In genomic region chr2:7057865-7058400, GRCh38 we compare ENCODE assay signal across 9 cellular contexts.
DNase-seq lines count a peak whose midpoint lies in the region; ATAC-seq and TF ChIP-seq lines count a peak whose summit lies in the region.
"Had no signal": no experiment of that assay in that cellular context is flagged by ENCODE, and none has a peak within 500 bp of the region (broad histone marks: within the 10 kb centered on the region; RNA-seq: fewer than 3 reads in every experiment).

No MANE protein-coding gene starts in this region.

- no peak overlapping the region for H2BK12ac ChIP-seq in mesenchymal stem cell (ENCODE audit: low read length in 2 of 2)

- ATAC-seq in DND-41 (ENCODE audit: insufficient read depth, low read depth), result peak; percentile 79
- ATAC-seq in GM21390 (IDR thresholded peaks at IDR 0.05; ENCODE audit: unreplicated experiment), result peak; percentile 63
- no peak for ATAC-seq in gastroesophageal sphincter

- H3K4me2 ChIP-seq in DND-41 (ENCODE audit: insufficient read depth, low read length), result peak overlapping the region; percentile 64
- H3K4me2 ChIP-seq in mesenchymal stem cell (ENCODE audit: low read length, poor library complexity, severe bottlenecking), result no peak overlapping the region

- intact Hi-C loops in activated CD4-positive, alpha-beta memory T cell treated with anti-CD3 and anti-CD28 coated beads for 36 hours (cut with micrococcal nuclease), result no loop called here

- no peaks in the 10 kb centered on the region for H3K27me3 Mint-ChIP-seq in activated CD4-positive, alpha-beta memory T cell treated with anti-CD3 and anti-CD28 coated beads for 36 hours

- WGBS in gastroesophageal sphincter (ENCODE audit: low coverage in 1 of 2), 2 donors, result 47 to 58% methylated on average over 3 to 4 of the region's 4 CpGs
- WGBS in mesenchymal stem cell, result 88% methylated on average over 4 of the region's 4 CpGs

- peaks cover 2% of the 10 kb centered on the region for H3K9me3 Mint-ChIP-seq in activated CD4-positive, alpha-beta memory T cell treated with anti-CD3 and anti-CD28 coated beads for 36 hours

- H2AFZ ChIP-seq in DND-41 (ENCODE audit: low read depth, low read length), result peak overlapping the region; percentile 61; the same call in 1 of the 2 replicates
- no peak overlapping the region for H2AFZ ChIP-seq in mesenchymal stem cell (ENCODE audit: low read depth, low read length)

- no peak overlapping the region for H3K4ac ChIP-seq in mesenchymal stem cell (ENCODE audit: low read depth in 1 of 2, low read length in 2 of 2)

- peaks cover 52% of the 10 kb centered on the region for H3K4me1 ChIP-seq in DND-41 (ENCODE audit: insufficient read depth, low read length)
- H3K4me1 ChIP-seq in gastroesophageal sphincter, result peaks cover 8 to 21% (median 10%) of the 10 kb centered on the region in 3 donors
- H3K4me1 ChIP-seq in mesenchymal stem cell (ENCODE audit: control insufficient read depth, insufficient read depth, low read depth, low read length), result no peaks in the 10 kb centered on the region

- no peak overlapping the region for H2BK5ac ChIP-seq in mesenchymal stem cell (ENCODE audit: low read depth, low read length, poor library complexity, severe bottlenecking)

- TF ChIP-seq CTCF in DND-41 (IDR thresholded peaks at IDR 0.05; ENCODE audit: borderline replicate concordance, extremely low read depth, low read length, poor library complexity, severe bottlenecking) (no peak), gastroesophageal sphincter (IDR thresholded peaks at IDR 0.05) (no peak)

- H3K4me3 Mint-ChIP-seq in activated CD4-positive, alpha-beta memory T cell treated with anti-CD3 and anti-CD28 coated beads for 36 hours, result no peak overlapping the region

- no peak for TF ChIP-seq POLR2A in gastroesophageal sphincter (IDR thresholded peaks at IDR 0.05)

- TF ChIP-seq EP300 in gastroesophageal sphincter (IDR thresholded peaks at IDR 0.05), result no peak

- no peaks in the 10 kb centered on the region for H3K79me2 ChIP-seq in DND-41 (ENCODE audit: insufficient read depth, low read length)

- H3K36me3 ChIP-seq in DND-41 (ENCODE audit: insufficient read depth, low read length) (peaks cover 13% of the 10 kb centered on the region), gastroesophageal sphincter (no peaks in the 10 kb centered on the region), mesenchymal stem cell (ENCODE audit: control insufficient read depth in 1 of 2, insufficient read depth in 2 of 2, low read depth in 1 of 2, low read length in 2 of 2) (no peaks in the 10 kb centered on the region)

- H3K27ac ChIP-seq in DND-41 (ENCODE audit: low read length) (peak overlapping the region; percentile 93), gastroesophageal sphincter (no peak overlapping the region), mesenchymal stem cell (ENCODE audit: low read length, poor library complexity, severe bottlenecking) (no peak overlapping the region)

- peak overlapping the region; percentile 46 for H3K27ac Mint-ChIP-seq in activated CD4-positive, alpha-beta memory T cell treated with anti-CD3 and anti-CD28 coated beads for 36 hours

- H2BK15ac ChIP-seq in mesenchymal stem cell (ENCODE audit: low read depth, poor library complexity, severe bottlenecking), result no peak overlapping the region

- H2BK120ac ChIP-seq in mesenchymal stem cell (ENCODE audit: low read depth, low read length), result no peak overlapping the region

- H3K4me1 Mint-ChIP-seq in activated CD4-positive, alpha-beta memory T cell treated with anti-CD3 and anti-CD28 coated beads for 36 hours (ENCODE audit: low read depth), result peaks cover 15% of the 10 kb centered on the region

- H3K9ac ChIP-seq in DND-41 (ENCODE audit: low read depth, low read length) (peak overlapping the region; percentile 42), mesenchymal stem cell (ENCODE audit: low read length) (no peak overlapping the region)

- H2AK5ac ChIP-seq in mesenchymal stem cell (ENCODE audit: low read length, severe bottlenecking), result no peak overlapping the region

- peaks cover 7% of the 10 kb centered on the region for H3K36me3 Mint-ChIP-seq in activated CD4-positive, alpha-beta memory T cell treated with anti-CD3 and anti-CD28 coated beads for 36 hours

- no peaks in the 10 kb centered on the region for H3K9me3 ChIP-seq in DND-41 (ENCODE audit: insufficient read depth, low read length, severe bottlenecking)
- no peaks in the 10 kb centered on the region for H3K9me3 ChIP-seq in gastroesophageal sphincter
- H3K9me3 ChIP-seq in mesenchymal stem cell (ENCODE audit: control insufficient read depth, low read length), result peaks cover 6% of the 10 kb centered on the region

- POLR2A ChIA-PET in activated CD4-positive, alpha-beta memory T cell treated with anti-CD3 and anti-CD28 coated beads for 36 hours (lab: Charles Lee), result no interaction called here

- H3K4me3 ChIP-seq in DND-41 (ENCODE audit: low read depth in 1 of 2, low read length in 2 of 2), result peak overlapping the region in 1 of 2 experiments; percentile 41; a peak in 2 of 4 replicates
- no peak overlapping the region for H3K4me3 ChIP-seq in Jurkat, Clone E6-1 (ENCODE audit: low read length)
- H3K4me3 ChIP-seq in gastroesophageal sphincter, result no peak overlapping the region
- H3K4me3 ChIP-seq in mesenchymal stem cell (ENCODE audit: insufficient read depth in 1 of 2, low read depth in 1 of 2, low read length in 2 of 2), result no peak overlapping the region
- H3K4me3 ChIP-seq: skin epidermis had no signal

- H3K18ac ChIP-seq in mesenchymal stem cell (ENCODE audit: low read depth in 1 of 2, low read length in 2 of 2), result no peak overlapping the region

- no peak overlapping the region for H4K8ac ChIP-seq in mesenchymal stem cell (ENCODE audit: low read length)

- peak; percentile 62 for DNase-seq in DND-41
- peak; percentile 91 for DNase-seq in Jurkat, Clone E6-1 (ENCODE audit: low read depth, low spot score)
- no peak for DNase-seq in activated CD4-positive, alpha-beta memory T cell treated with anti-CD3 and anti-CD28 coated beads for 36 hours
- no peak for DNase-seq in T1000 (lab: John Stamatoyannopoulos, UW)
- DNase-seq in GM19238 (ENCODE audit: insufficient read length, low spot score), result no peak
- DNase-seq in mesenchymal stem cell, result no peak

- H3K23ac ChIP-seq in mesenchymal stem cell (ENCODE audit: low read length in 2 of 2), result no peak overlapping the region

- H3K14ac ChIP-seq in mesenchymal stem cell (ENCODE audit: low read length in 2 of 2), result no peak overlapping the region

- CTCF ChIA-PET in activated CD4-positive, alpha-beta memory T cell treated with anti-CD3 and anti-CD28 coated beads for 36 hours (lab: Charles Lee), result interaction anchor here (0.6 to 4.7 kb wide), 2 partner anchors 14 to 345 kb away, joined by 3 to 34 read pairs; no protein-coding TSS in a partner anchor

- H3K27me3 ChIP-seq in DND-41 (ENCODE audit: insufficient read depth, low read length, poor library complexity) (no peaks in the 10 kb centered on the region), gastroesophageal sphincter (no peaks in the 10 kb centered on the region), mesenchymal stem cell (ENCODE audit: control insufficient read depth in 1 of 2, insufficient read depth in 1 of 2, low read length in 2 of 2) (peaks cover 0 to 19% of the 10 kb centered on the region in 2 experiments)

- no peak overlapping the region for H4K91ac ChIP-seq in mesenchymal stem cell (ENCODE audit: low read length)

- H4K20me1 ChIP-seq in DND-41 (ENCODE audit: insufficient read depth, low read length), result no peaks in the 10 kb centered on the region

- H3K79me1 ChIP-seq in mesenchymal stem cell (replicated peaks; ENCODE audit: low read length, poor library complexity, severe bottlenecking), result no peaks in the 10 kb centered on the region

Comparison
In these comparisons a context has a peak if more than half of its experiments do, and no peak if none do; other contexts are left out.
1. DNase-seq: peak in DND-41 (single experiment) and Jurkat, Clone E6-1 (single experiment); none in activated CD4-positive, alpha-beta memory T cell treated with anti-CD3 and anti-CD28 coated beads for 36 hours (single experiment), T1000 (single experiment), GM19238 (single experiment) and mesenchymal stem cell (single experiment).